In the genomic region with DNA sequence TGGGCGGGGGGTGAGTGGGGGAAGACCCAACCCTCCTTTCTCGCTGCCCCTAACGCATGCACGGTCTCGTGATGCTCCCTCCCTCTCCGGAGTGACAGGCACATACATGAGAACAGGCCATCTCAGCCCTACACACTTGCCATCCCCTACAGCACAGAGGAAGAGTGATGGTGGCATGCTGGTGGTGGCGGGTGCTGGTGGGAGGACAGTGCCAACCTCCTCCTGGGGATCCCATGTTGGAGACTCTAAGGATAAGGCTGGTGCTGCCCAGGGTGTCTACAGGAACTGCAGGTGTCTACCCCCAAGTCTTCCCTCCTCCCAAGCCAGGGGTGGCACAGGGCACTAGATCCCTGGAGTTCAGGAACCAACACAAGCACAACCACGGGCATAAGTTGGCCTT, we compare ENCODE assay signal across 24 cellular contexts. TPM values are rescaled to one million over a fixed set of nuclear protein-coding genes. Genes with fewer than 3 reads are reported as not detected.
A peak's percentile ranks its signal among the peaks of the same experiment; 100 is the strongest.
DNase-seq lines count a peak whose midpoint lies in the region; ATAC-seq and TF ChIP-seq lines count a peak whose summit lies in the region.
"Had no signal": no experiment of that assay in that cellular context is flagged by ENCODE, and none has a peak within 500 bp of the region (broad histone marks: within the 10 kb centered on the region; RNA-seq: fewer than 3 reads in every experiment).

No MANE protein-coding gene starts in this region.

- peaks cover 4% of the 10 kb centered on the region for H3K4me1 ChIP-seq in osteoblast (ENCODE audit: insufficient read depth, low read length)
- H3K4me1 ChIP-seq: HAP-1 had no signal

- peak overlapping the region; percentile 53 for H3K27ac Mint-ChIP-seq in activated T-helper 17 cell treated with anti-CD3 and anti-CD28 coated beads, Interleukin-2, amount 50 U/mL, for 72 hours
- H3K27ac Mint-ChIP-seq in endothelial cell (ENCODE audit: unreplicated experiment) = peak overlapping the region; percentile 24
- H3K27ac Mint-ChIP-seq in T-cell = no peak overlapping the region
- H3K27ac Mint-ChIP-seq: CD14-positive monocyte; CD4-positive, alpha-beta T cell; CD8-positive, alpha-beta memory T cell; GM23338; HFFc6 had no signal

- H3K4me3 Mint-ChIP-seq in activated T-helper 17 cell treated with anti-CD3 and anti-CD28 coated beads, Interleukin-2, amount 50 U/mL, for 72 hours = no peak overlapping the region
- H3K4me3 Mint-ChIP-seq in endothelial cell (ENCODE audit: unreplicated experiment) (no peak overlapping the region), T-cell (no peak overlapping the region)
- H3K4me3 Mint-ChIP-seq: CD14-positive monocyte; CD4-positive, alpha-beta T cell; CD8-positive, alpha-beta memory T cell; GM23338; HFFc6 had no signal

- H3K4me3 ChIP-seq in osteoblast (ENCODE audit: insufficient read depth, low read length) = no peak overlapping the region
- H3K4me3 ChIP-seq: A549; BLaER1 treated with 17β-estradiol and CSF1 and Interleukin-3, amounts not matched to agents 10 nM and 100 nM; GM23338; HAP-1 had no signal

- H3K9me3 ChIP-seq in osteoblast (ENCODE audit: low read depth, low read length) = no peaks in the 10 kb centered on the region
- H3K9me3 ChIP-seq: A549; BE2C; BLaER1 treated with 17β-estradiol and CSF1 and Interleukin-3, amounts not matched to agents 10 nM and 100 nM; HAP-1 had no signal

- no peaks in the 10 kb centered on the region for H3K36me3 Mint-ChIP-seq in activated T-helper 17 cell treated with anti-CD3 and anti-CD28 coated beads, Interleukin-2, amount 50 U/mL, for 72 hours (ENCODE audit: low read depth)
- no peaks in the 10 kb centered on the region for H3K36me3 Mint-ChIP-seq in endothelial cell (ENCODE audit: low read depth, unreplicated experiment)
- no peaks in the 10 kb centered on the region for H3K36me3 Mint-ChIP-seq in T-cell
- H3K36me3 Mint-ChIP-seq: CD14-positive monocyte; CD8-positive, alpha-beta memory T cell had no signal

- no peaks in the 10 kb centered on the region for H4K20me1 ChIP-seq in osteoblast (ENCODE audit: insufficient read depth, low read length)
- H4K20me1 ChIP-seq: BLaER1 treated with 17β-estradiol and CSF1 and Interleukin-3, amounts not matched to agents 10 nM and 100 nM had no signal

- H3K4me2 ChIP-seq in osteoblast (ENCODE audit: insufficient read depth, low read length) = no peak overlapping the region
- H3K4me2 ChIP-seq: A549; BLaER1 treated with 17β-estradiol and CSF1 and Interleukin-3, amounts not matched to agents 10 nM and 100 nM; GM23338 had no signal

- TF ChIP-seq CTCF in endothelial cell (IDR thresholded peaks at IDR 0.05; ENCODE audit: unreplicated experiment) (no peak), osteoblast (IDR thresholded peaks at IDR 0.05; ENCODE audit: extremely low read depth, low read depth, low read length) (no peak)

- H3K4me1 Mint-ChIP-seq in activated T-helper 17 cell treated with anti-CD3 and anti-CD28 coated beads, Interleukin-2, amount 50 U/mL, for 72 hours = no peaks in the 10 kb centered on the region
- no peaks in the 10 kb centered on the region for H3K4me1 Mint-ChIP-seq in endothelial cell (ENCODE audit: unreplicated experiment)
- H3K4me1 Mint-ChIP-seq in T-cell = no peaks in the 10 kb centered on the region
- H3K4me1 Mint-ChIP-seq: CD14-positive monocyte; CD8-positive, alpha-beta memory T cell had no signal

- H3K36me3 ChIP-seq in osteoblast (ENCODE audit: insufficient read depth, low read length) = no peaks in the 10 kb centered on the region
- H3K36me3 ChIP-seq: BE2C; BLaER1 treated with 17β-estradiol and CSF1 and Interleukin-3, amounts not matched to agents 10 nM and 100 nM; HAP-1 had no signal

- no peaks in the 10 kb centered on the region for H3K27me3 Mint-ChIP-seq in activated T-helper 17 cell treated with anti-CD3 and anti-CD28 coated beads, Interleukin-2, amount 50 U/mL, for 72 hours
- H3K27me3 Mint-ChIP-seq in endothelial cell (ENCODE audit: unreplicated experiment) (peaks cover 3% of the 10 kb centered on the region), T-cell (peaks cover 0 to 2% of the 10 kb centered on the region in 2 donors)
- H3K27me3 Mint-ChIP-seq: CD4-positive, alpha-beta T cell had no signal

- no peaks in the 10 kb centered on the region for H3K9me3 Mint-ChIP-seq in activated T-helper 17 cell treated with anti-CD3 and anti-CD28 coated beads, Interleukin-2, amount 50 U/mL, for 72 hours
- H3K9me3 Mint-ChIP-seq in endothelial cell (ENCODE audit: unreplicated experiment) (no peaks in the 10 kb centered on the region), T-cell (no peaks in the 10 kb centered on the region)
- H3K9me3 Mint-ChIP-seq: CD4-positive, alpha-beta T cell; GM23338; HFFc6 had no signal

- ATAC-seq in activated T-helper 17 cell treated with anti-CD3 and anti-CD28 coated beads, Interleukin-2, amount 50 U/mL, for 72 hours (replicated peaks) = no peak
- no peak for ATAC-seq in T-cell (replicated peaks in 1 of 4)
- ATAC-seq: A549, GM23338 had no signal

- DNase-seq in endothelial cell (ENCODE audit: low spot score) (no peak), osteoblast (ENCODE audit: insufficient read length, low spot score, missing footprints) (peak; percentile 66), NCI-H1436 (lab: John Stamatoyannopoulos, UW) (no peak), T-cell (no peak), NCI-H146 (lab: John Stamatoyannopoulos, UW) (no peak)
- DNase-seq: 8988T; ACHN; AML-193; BE2C; Calu3; CD4-positive, alpha-beta T cell; CD8-positive, alpha-beta memory T cell; DMS53; DMS79 treated with DMSO at 0.1 percent for 48 hours; GF-D8; HFFc6 had no signal

- POLR2A ChIA-PET in T-cell (lab: Charles Lee) = no interaction called here

- no peaks in the 10 kb centered on the region for H3K79me2 ChIP-seq in osteoblast (ENCODE audit: insufficient read depth, low read length)

- H3K27me3 ChIP-seq in osteoblast (ENCODE audit: insufficient read depth, low read length) = no peaks in the 10 kb centered on the region
- H3K27me3 ChIP-seq: BE2C; BLaER1 treated with 17β-estradiol and CSF1 and Interleukin-3, amounts not matched to agents 10 nM and 100 nM had no signal

- no peak overlapping the region for H3K27ac ChIP-seq in osteoblast (ENCODE audit: low read depth, low read length)
- H3K27ac ChIP-seq: A549; BLaER1 treated with 17β-estradiol and CSF1 and Interleukin-3, amounts not matched to agents 10 nM and 100 nM had no signal

- CTCF ChIA-PET in T-cell (lab: Charles Lee) = interaction anchor here in 1 of 2 donors (0.7 kb wide), 1 partner anchor 49 kb away, joined by 3 read pairs; no protein-coding TSS in a partner anchor

- no peak overlapping the region for H2AFZ ChIP-seq in osteoblast (ENCODE audit: low read length)
- H2AFZ ChIP-seq: GM23338 had no signal

RNA-seq across cellular contexts. Expression of gene NLRX1, which starts 6.7 kb away (rescaled TPM):
- total RNA-seq in activated T-helper 17 cell treated with anti-CD3 and anti-CD28 coated beads, Interleukin-2, amount 50 U/mL, for 72 hours = 10 to 100 TPM in 1 of 2 donors, 1 to 10 TPM in 1; 9.7 to 10.3 TPM
- 12.3 TPM for total RNA-seq in endothelial cell (ENCODE audit: unreplicated experiment)
- 24.2 and 29.7 TPM in 2 replicates for total RNA-seq in osteoblast
- 10 to 100 TPM in 3 of 5 donors, 1 to 10 TPM in 2; 6.5 to 12.8 (median 11.6) TPM for total RNA-seq in T-cell
- total RNA-seq: G401 had no signal

RNA-seq across cellular contexts. Expression of gene ABCG4, which starts 13.0 kb away (rescaled TPM):
- not detected for total RNA-seq in activated T-helper 17 cell treated with anti-CD3 and anti-CD28 coated beads, Interleukin-2, amount 50 U/mL, for 72 hours
- total RNA-seq in endothelial cell (ENCODE audit: unreplicated experiment) (0.10 TPM), osteoblast (under 0.01 TPM in 1 of 2 replicates, not detected in the other), T-cell (under 1 TPM in 1 of 5 donors, not detected in 4; 0.09 TPM)
- total RNA-seq: Calu3, Daoy had no signal

RNA-seq across cellular contexts. Expression of gene NHERF4, which starts 23.4 kb away (rescaled TPM):
- total RNA-seq in activated T-helper 17 cell treated with anti-CD3 and anti-CD28 coated beads, Interleukin-2, amount 50 U/mL, for 72 hours = under 1 TPM in 1 of 2 donors, not detected in 1; 0.19 TPM
- total RNA-seq in endothelial cell (ENCODE audit: unreplicated experiment) (not detected), osteoblast (not detected in 2 replicates), T-cell (1 to 10 TPM in 1 of 5 donors, under 1 TPM in 3, not detected in 1; 0.30 to 1.1 (median 0.73) TPM)
- total RNA-seq: Calu3, Daoy, G401, GM23338, HFFc6 had no signal

RNA-seq across cellular contexts. Expression of gene HINFP, which starts 40.5 kb away (rescaled TPM):
- total RNA-seq in activated T-helper 17 cell treated with anti-CD3 and anti-CD28 coated beads, Interleukin-2, amount 50 U/mL, for 72 hours = 10 to 100 TPM; 41.6 to 47.5 TPM
- 33.6 TPM for total RNA-seq in endothelial cell (ENCODE audit: unreplicated experiment)
- total RNA-seq in osteoblast = 20.6 and 22.8 TPM in 2 replicates
- total RNA-seq in T-cell = 10 to 100 TPM; 30.0 to 68.5 (median 56.7) TPM

RNA-seq across cellular contexts. Expression of gene CBL, which starts 44.3 kb away (rescaled TPM):
- total RNA-seq in activated T-helper 17 cell treated with anti-CD3 and anti-CD28 coated beads, Interleukin-2, amount 50 U/mL, for 72 hours = 10 to 100 TPM; 35.9 to 41.7 TPM
- total RNA-seq in endothelial cell (ENCODE audit: unreplicated experiment) (47.5 TPM), osteoblast (9.0 and 9.7 TPM in 2 replicates), T-cell (10 to 100 TPM; 40.9 to 42.2 (median 41.1) TPM)

Comparison
In these comparisons a context has a peak if more than half of its experiments do, and no peak if none do; other contexts are left out.
1. H3K27ac Mint-ChIP-seq: peak in activated T-helper 17 cell treated with anti-CD3 and anti-CD28 coated beads, Interleukin-2, amount 50 U/mL, for 72 hours (single experiment) and endothelial cell (single experiment); none in T-cell (0 of 2).